1 cellular context compared by ENCODE assay signal in genomic region chr4:95510877-95511276, GRCh38.
TF ChIP-seq lines count a peak whose summit lies in the region.

No MANE protein-coding gene starts in this region.

TF ChIP-seq in HCT116, 20 proteins besides CTCF, POLR2A, EP300 and RAD21 (continued from another document):
- no peak for TF ChIP-seq ZBTB33 (IDR thresholded peaks at IDR 0.05; ENCODE audit: extremely low read depth, insufficient replicate concordance, low read length)
- TF ChIP-seq MAX (IDR thresholded peaks at IDR 0.05), result no peak
- no peak for TF ChIP-seq POLR2AphosphoS5 (IDR thresholded peaks at IDR 0.05; ENCODE audit: low read depth, low read length)
- peak; percentile 71 for TF ChIP-seq SP1 (IDR thresholded peaks at IDR 0.05; ENCODE audit: low read depth)
